ENCODE assay signal across 9 cellular contexts in the genomic region with DNA sequence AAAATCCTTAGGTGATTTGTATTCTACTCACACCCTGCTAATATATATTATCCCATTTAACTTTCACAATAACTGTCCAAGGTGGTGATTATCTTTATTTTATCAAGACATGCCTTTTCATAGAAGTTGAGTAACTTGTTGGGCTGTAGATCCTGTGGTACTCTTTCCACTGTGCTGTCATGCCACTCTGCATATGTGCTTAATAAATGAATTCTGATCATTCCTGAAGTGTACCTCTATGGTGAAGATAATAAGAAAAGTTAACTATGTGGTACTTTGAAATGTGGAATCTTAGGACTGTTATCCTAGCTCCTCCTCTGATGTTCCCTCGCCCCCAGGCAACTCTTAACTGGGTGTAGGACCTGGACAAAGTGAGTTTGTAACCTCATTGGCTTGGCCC. TPM values are rescaled to one million over a fixed set of nuclear protein-coding genes. Genes with fewer than 3 reads are reported as not detected.
DNase-seq lines count a peak whose midpoint lies in the region; ATAC-seq and TF ChIP-seq lines count a peak whose summit lies in the region.
"Had no signal": no experiment of that assay in that cellular context is flagged by ENCODE, and none has a peak within 500 bp of the region (broad histone marks: within the 10 kb centered on the region; RNA-seq: fewer than 3 reads in every experiment).

No MANE protein-coding gene starts in this region.

- no peak overlapping the region for H3K4ac ChIP-seq in H9 (ENCODE audit: low read depth, low read length)

- peaks cover 0 to 9% (median 0%) of the 10 kb centered on the region in 3 experiments; a peak in 4 of 7 replicates for H3K36me3 Mint-ChIP-seq in H9 (ENCODE audit: insufficient read depth in 1 of 3, low read depth in 3 of 3)

- H3K4me1 ChIP-seq in gastrocnemius medialis (peaks cover 62 to 66% of the 10 kb centered on the region in 2 donors), H9 (ENCODE audit: insufficient read depth, low read length) (0 out of 2 replicates have a peak, but pooled peaks cover 2% of the 10 kb centered on the region)

- no peak overlapping the region for H4K8ac ChIP-seq in H9 (replicated peaks; ENCODE audit: insufficient read length, low read depth, low read length)

- no peak overlapping the region for H2BK15ac ChIP-seq in H9 (ENCODE audit: low read depth, low read length)

- intact Hi-C loops in gastrocnemius medialis (cut with DNase I; ENCODE audit: low total_unique reads): no loop called here

- WGBS in H9 (ENCODE audit: extremely low coverage, insufficient read length, low lambda C conversion rate): no CpG with 5 or more reads among the region's 1 CpG

- H3T11ph ChIP-seq in H9 (ENCODE audit: low read length): no peak overlapping the region

- no peak overlapping the region for H2AFZ ChIP-seq in H9 (ENCODE audit: low read length)
- H2AFZ ChIP-seq: neural progenitor cell had no signal

- no peaks in the 10 kb centered on the region; a peak in 1 of 5 replicates for H3K9me3 Mint-ChIP-seq in H9
- H3K9me3 Mint-ChIP-seq: neural progenitor cell had no signal

- peaks cover 22 to 28% of the 10 kb centered on the region in 2 experiments for H3K4me1 Mint-ChIP-seq in H9

- no peak overlapping the region for H3K18ac ChIP-seq in H9 (ENCODE audit: insufficient read length, low read depth, low read length)

- H2BK12ac ChIP-seq in H9 (ENCODE audit: insufficient read length, low read depth, low read length): no peak overlapping the region

- no peak overlapping the region for H3K4me3 Mint-ChIP-seq in H9
- H3K4me3 Mint-ChIP-seq: neural progenitor cell had no signal

- H3K27ac ChIP-seq in coronary artery (peak overlapping the region in 1 of 2 donors; percentile 13), gastrocnemius medialis (peak overlapping the region; percentile 5 to 88 (median 81)), H9 (ENCODE audit: insufficient read length, low read depth, low read length) (no peak overlapping the region)
- H3K27ac ChIP-seq: neural progenitor cell, testis had no signal

- no peak overlapping the region for H2BK120ac ChIP-seq in H9 (ENCODE audit: low read depth, low read length, poor library complexity, severe bottlenecking)

- H4K5ac ChIP-seq in H9 (ENCODE audit: insufficient read length, low read depth, low read length): no peak overlapping the region

- H3K36me3 ChIP-seq in gastrocnemius medialis: no peaks in the 10 kb centered on the region
- H3K36me3 ChIP-seq: neural progenitor cell had no signal

- no peak for ATAC-seq in gastrocnemius medialis

- DNase-seq in EH (ENCODE audit: low read depth) (peak; percentile 55), NCI-H226 (peak; percentile 32), coronary artery (ENCODE audit: low spot score) (no peak), gastrocnemius medialis (no peak), NCI-H187 (lab: John Stamatoyannopoulos, UW) (no peak), H9 (no peak)
- DNase-seq in stimulated activated CD4-positive, alpha-beta T cell treated with anti-CD3 and anti-CD28 coated beads, Interleukin-1b, Interleukin-23, amount 100 ng/mL, for 48 hours: no peak
- DNase-seq: testis had no signal

- H3K23ac ChIP-seq in H9 (ENCODE audit: insufficient read length, low read depth, low read length): no peak overlapping the region

- H3K56ac ChIP-seq in H9 (ENCODE audit: insufficient read length, low read depth, low read length): no peak overlapping the region

- H2BK20ac ChIP-seq in H9 (ENCODE audit: low read depth, low read length, poor library complexity, severe bottlenecking): no peak overlapping the region

- in situ Hi-C loops in gastrocnemius medialis (cut with MboI; ENCODE audit: low sequenced_read_pairs in 4 of 4): loop anchor here in 1 of 4 donors (5.0 kb wide), 1 partner anchor 36 kb away; no protein-coding TSS in a partner anchor

- H3K9ac ChIP-seq in H9 (ENCODE audit: extremely low read depth, insufficient read length, low read length): no peak overlapping the region
- H3K9ac ChIP-seq: neural progenitor cell had no signal

- H3K14ac ChIP-seq in H9 (ENCODE audit: insufficient read depth, low read length): no peak overlapping the region

- no peak overlapping the region for H4K91ac ChIP-seq in H9 (ENCODE audit: insufficient read length, low read depth, low read length)

- peaks cover 4% of the 10 kb centered on the region for H3K23me2 ChIP-seq in H9 (ENCODE audit: insufficient read length, low read depth, low read length, poor library complexity, severe bottlenecking)

- no peaks in the 10 kb centered on the region for H3K9me3 ChIP-seq in gastrocnemius medialis
- H3K9me3 ChIP-seq in H9 (ENCODE audit: control insufficient read depth, low read depth, low read length): no peaks in the 10 kb centered on the region
- H3K9me3 ChIP-seq: testis had no signal

- TF ChIP-seq POLR2A in gastrocnemius medialis (IDR thresholded peaks at IDR 0.05): no peak

- H2BK5ac ChIP-seq in H9 (ENCODE audit: insufficient read length, low read length): no peak overlapping the region

- H2AK5ac ChIP-seq in H9 (ENCODE audit: insufficient read length, low read length): no peak overlapping the region

- H3K4me2 ChIP-seq in H9 (ENCODE audit: insufficient read depth, insufficient read length, low read length): no peak overlapping the region
- H3K4me2 ChIP-seq: neural progenitor cell had no signal

- TF ChIP-seq CTCF in coronary artery (IDR thresholded peaks at IDR 0.05) (no peak), gastrocnemius medialis (IDR thresholded peaks at IDR 0.05 in 4 of 5, conservative IDR thresholded peaks at IDR 0.05 in 1 of 5) (no peak), H9 (conservative IDR thresholded peaks at IDR 0.05) (no peak)

- no peaks in the 10 kb centered on the region for H3K27me3 ChIP-seq in gastrocnemius medialis
- H3K27me3 ChIP-seq in H9 (ENCODE audit: insufficient read depth, low read length): no peaks in the 10 kb centered on the region
- H3K27me3 ChIP-seq: neural progenitor cell, testis had no signal

- peaks cover 7% of the 10 kb centered on the region; the same call in 1 of the 2 replicates for H3K79me2 ChIP-seq in H9 (ENCODE audit: insufficient read depth, low read length)

- no peaks in the 10 kb centered on the region; the same call in 1 of the 2 replicates for H3K27me3 Mint-ChIP-seq in H9 (ENCODE audit: low read depth)

- no peaks in the 10 kb centered on the region for H4K20me1 ChIP-seq in H9 (ENCODE audit: control insufficient read depth, insufficient read depth, insufficient read length)

- H3K4me3 ChIP-seq in coronary artery (peak overlapping the region; percentile 16), gastrocnemius medialis (peak overlapping the region in 1 of 4 donors; percentile 72)
- H3K4me3 ChIP-seq: neural progenitor cell, testis had no signal

- H3K27ac Mint-ChIP-seq in H9: peak overlapping the region in 1 of 3 experiments; percentile 23; a peak in 1 of 7 replicates
- H3K27ac Mint-ChIP-seq: neural progenitor cell had no signal

- peaks cover 4% of the 10 kb centered on the region for H3K79me1 ChIP-seq in H9 (ENCODE audit: insufficient read depth, low read depth, low read length, poor library complexity, severe bottlenecking)

RNA-seq across cellular contexts. Expression of gene SNRK, which starts 5.2 kb away (rescaled TPM):
- total RNA-seq in gastrocnemius medialis (10 to 100 TPM; 18.4 to 29.0 (median 21.9) TPM), H9 (2021) (11.8 and 12.0 TPM in 2 replicates)

Comparison
In these comparisons a context has a peak if more than half of its experiments do, and no peak if none do; other contexts are left out.
1. DNase-seq: peak in EH (single experiment) and NCI-H226 (single experiment); none in coronary artery (single experiment), gastrocnemius medialis (0 of 2), NCI-H187 (0 of 2), stimulated activated CD4-positive, alpha-beta T cell treated with anti-CD3 and anti-CD28 coated beads, Interleukin-1b, Interleukin-23, amount 100 ng/mL, for 48 hours (single experiment) and H9 (single experiment).